In the genomic region with DNA sequence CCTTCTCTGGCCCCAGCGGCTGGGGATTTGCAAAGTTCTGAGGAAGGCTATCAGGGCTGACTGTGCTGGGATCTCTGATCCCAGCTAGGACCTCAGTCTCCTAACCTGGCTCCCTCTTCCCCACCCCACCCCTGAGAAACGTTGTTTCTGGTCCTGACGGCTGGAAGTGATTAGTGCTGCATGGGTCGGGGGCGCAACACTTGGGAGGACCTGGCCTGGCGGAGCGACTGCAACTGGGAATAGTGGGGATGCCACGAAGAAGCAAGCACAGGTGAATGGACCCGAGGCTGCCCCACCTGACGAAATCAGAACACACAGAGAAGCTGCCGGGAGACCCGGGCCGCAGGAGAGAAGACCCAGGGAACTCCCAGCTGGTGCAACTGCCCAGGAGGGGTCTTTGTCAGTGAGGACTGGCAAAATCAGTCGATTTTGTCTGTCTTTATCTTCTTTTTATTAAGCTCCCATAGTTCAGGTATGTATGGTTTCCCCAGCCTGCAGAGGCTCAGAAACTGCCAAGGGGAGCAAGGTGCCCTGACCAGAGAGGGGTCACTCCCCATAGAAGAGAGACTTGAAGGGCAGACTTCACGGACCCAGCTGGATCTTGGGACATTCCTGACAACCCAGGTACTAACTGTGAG, we compare ENCODE assay signal across 17 cellular contexts. TPM values are rescaled to one million over a fixed set of nuclear protein-coding genes. Genes with fewer than 3 reads are reported as not detected.
DNase-seq lines count a peak whose midpoint lies in the region; ATAC-seq, FAIRE-seq and TF ChIP-seq lines count a peak whose summit lies in the region.
"Had no signal": no experiment of that assay in that cellular context is flagged by ENCODE, and none has a peak within 500 bp of the region (broad histone marks: within the 10 kb centered on the region; RNA-seq: fewer than 3 reads in every experiment).

No MANE protein-coding gene starts in this region.

- H3K9me3 Mint-ChIP-seq in astrocyte (ENCODE audit: unreplicated experiment), result no peaks in the 10 kb centered on the region
- H3K9me3 Mint-ChIP-seq in type B pancreatic cell, result no peaks in the 10 kb centered on the region

- no peak overlapping the region for H2BK5ac ChIP-seq in mesendoderm (ENCODE audit: low read length)
- H2BK5ac ChIP-seq in trophoblast cell (ENCODE audit: low read depth, low read length, poor library complexity), result no peak overlapping the region

- DNase-seq in cardiac muscle cell (ENCODE audit: low read depth in 1 of 2, low spot score in 1 of 2), result no peak
- no peak for DNase-seq in left ventricle myocardium superior
- no peak for DNase-seq in astrocyte (ENCODE audit: low read depth)
- DNase-seq in mesendoderm, result no peak
- DNase-seq in type B pancreatic cell (ENCODE audit: extremely low spot score, unreplicated experiment), result no peak
- DNase-seq in small intestine, result no peak
- no peak for DNase-seq in cortex of kidney (lab: John Stamatoyannopoulos, UW)
- no peak for DNase-seq in trophoblast cell
- DNase-seq: activated CD8-positive, alpha-beta memory T cell treated with anti-CD3 and anti-CD28 coated beads, Interleukin-2, amount 50 U/mL, for 4 hours; AML-193; amygdala; GOT3; NCI-H1092 treated with DMSO at 0.1 percent for 48 hours; NCI-H446 had no signal

- peaks cover 9% of the 10 kb centered on the region for H3K36me3 Mint-ChIP-seq in astrocyte (ENCODE audit: low read depth, unreplicated experiment)
- H3K36me3 Mint-ChIP-seq in type B pancreatic cell, result peaks cover 16% of the 10 kb centered on the region

- H2AK5ac ChIP-seq in mesendoderm (ENCODE audit: low read length), result no peak overlapping the region
- H2AK5ac ChIP-seq in trophoblast cell (ENCODE audit: low read length), result no peak overlapping the region

- H3K4me1 Mint-ChIP-seq in astrocyte (ENCODE audit: low read depth, unreplicated experiment), result peaks cover 17% of the 10 kb centered on the region
- H3K4me1 Mint-ChIP-seq in type B pancreatic cell (ENCODE audit: unreplicated experiment), result peaks cover 37% of the 10 kb centered on the region

- H2BK120ac ChIP-seq in mesendoderm (ENCODE audit: low read depth, low read length), result no peak overlapping the region
- no peak overlapping the region for H2BK120ac ChIP-seq in trophoblast cell (ENCODE audit: insufficient read depth, low read length, poor library complexity)

- no peak overlapping the region for H2BK12ac ChIP-seq in trophoblast cell (ENCODE audit: low read length)

- H3K27me3 ChIP-seq in cardiac muscle cell (peaks cover 100% of the 10 kb centered on the region), astrocyte (ENCODE audit: insufficient read depth, low read length) (peaks cover 42% of the 10 kb centered on the region), mesendoderm (ENCODE audit: insufficient read depth, low read length, poor library complexity) (peaks cover 79% of the 10 kb centered on the region), small intestine (ENCODE audit: control insufficient read depth in 2 of 2, insufficient read depth in 2 of 2, low read length in 2 of 2) (no peaks in the 10 kb centered on the region), trophoblast cell (ENCODE audit: insufficient read depth, low read length) (peaks cover 67% of the 10 kb centered on the region)

- H3K4me1 ChIP-seq in cardiac muscle cell (ENCODE audit: low read depth) (peaks cover 17% of the 10 kb centered on the region), astrocyte (ENCODE audit: insufficient read depth, low read length) (peaks cover 40% of the 10 kb centered on the region), mesendoderm (ENCODE audit: control insufficient read depth, low read depth, low read length) (peaks cover 3% of the 10 kb centered on the region), small intestine (ENCODE audit: control insufficient read depth in 2 of 2, insufficient read depth in 1 of 2, low read depth in 1 of 2, low read length in 1 of 2) (no peaks in the 10 kb centered on the region), trophoblast cell (ENCODE audit: control insufficient read depth in 1 of 2, insufficient read depth in 2 of 2, low read length in 2 of 2) (peaks cover 29% of the 10 kb centered on the region in 2 experiments)

- H3K9me3 ChIP-seq in cardiac muscle cell (ENCODE audit: low read depth) (no peaks in the 10 kb centered on the region), astrocyte (ENCODE audit: insufficient read depth, low read depth, low read length) (no peaks in the 10 kb centered on the region), small intestine (ENCODE audit: control insufficient read depth, low read depth) (no peaks in the 10 kb centered on the region), trophoblast cell (ENCODE audit: insufficient read depth, low read depth, low read length) (peaks cover 2% of the 10 kb centered on the region)
- H3K9me3 ChIP-seq: pancreas had no signal

- H3K4me2 ChIP-seq in astrocyte (ENCODE audit: low read length) (peak overlapping the region; percentile 85), mesendoderm (ENCODE audit: low read length) (no peak overlapping the region), trophoblast cell (ENCODE audit: low read length) (no peak overlapping the region)

- H3K36me3 ChIP-seq in cardiac muscle cell (no peaks in the 10 kb centered on the region), astrocyte (ENCODE audit: insufficient read depth, low read length) (peaks cover 4% of the 10 kb centered on the region), mesendoderm (ENCODE audit: control insufficient read depth, insufficient read depth, low read length) (no peaks in the 10 kb centered on the region), small intestine (ENCODE audit: control insufficient read depth in 2 of 2, insufficient read depth in 2 of 2, low read length in 2 of 2) (no peaks in the 10 kb centered on the region), trophoblast cell (ENCODE audit: control insufficient read depth in 1 of 2, insufficient read depth in 2 of 2, low read length in 2 of 2) (peaks cover 0 to under 1% of the 10 kb centered on the region in 2 experiments)
- H3K36me3 ChIP-seq: pancreas had no signal

- H3K14ac ChIP-seq in trophoblast cell (ENCODE audit: low read length), result no peak overlapping the region

- H3K27me3 Mint-ChIP-seq in astrocyte (ENCODE audit: low read depth, unreplicated experiment), result peaks cover 68% of the 10 kb centered on the region
- peaks cover 94% of the 10 kb centered on the region for H3K27me3 Mint-ChIP-seq in type B pancreatic cell

- peaks cover 5% of the 10 kb centered on the region for H3K79me2 ChIP-seq in astrocyte (ENCODE audit: insufficient read depth, low read length)
- no peaks in the 10 kb centered on the region for H3K79me2 ChIP-seq in mesendoderm (ENCODE audit: control insufficient read depth, insufficient read depth, low read length)
- peaks cover 8% of the 10 kb centered on the region for H3K79me2 ChIP-seq in trophoblast cell (ENCODE audit: control insufficient read depth, insufficient read depth, low read length, poor library complexity)

- H4K8ac ChIP-seq in mesendoderm (ENCODE audit: low read depth, low read length) (no peak overlapping the region), trophoblast cell (ENCODE audit: low read depth, low read length) (no peak overlapping the region)

- no peaks in the 10 kb centered on the region for H3K79me1 ChIP-seq in mesendoderm (ENCODE audit: low read length)
- peaks cover 19% of the 10 kb centered on the region for H3K79me1 ChIP-seq in trophoblast cell (ENCODE audit: low read length)

- H4K20me1 ChIP-seq in astrocyte (ENCODE audit: insufficient read depth, low read length), result no peaks in the 10 kb centered on the region

- no peak overlapping the region for H3K56ac ChIP-seq in mesendoderm (ENCODE audit: low read length)

- H3K27ac Mint-ChIP-seq in astrocyte (ENCODE audit: unreplicated experiment) (no peak overlapping the region), type B pancreatic cell (no peak overlapping the region)

- H3K23ac ChIP-seq in mesendoderm (ENCODE audit: low read length) (peak overlapping the region; percentile 52), trophoblast cell (ENCODE audit: low read length) (no peak overlapping the region)

- H4K91ac ChIP-seq in trophoblast cell (ENCODE audit: low read depth, low read length), result no peak overlapping the region

- H2BK15ac ChIP-seq in mesendoderm (replicated peaks; ENCODE audit: low read depth), result no peak overlapping the region

- FAIRE-seq in astrocyte (lab: Jason Lieb, UNC), result no peak
- FAIRE-seq in small intestine (lab: Jason Lieb, UNC), result no peak
- FAIRE-seq: frontal cortex, pancreas had no signal

- no peak overlapping the region for H4K5ac ChIP-seq in mesendoderm (ENCODE audit: low read length)

- no peak overlapping the region for H4K12ac ChIP-seq in trophoblast cell (ENCODE audit: low read depth, low read length)

- H3K27ac ChIP-seq in cardiac muscle cell (no peak overlapping the region), astrocyte (ENCODE audit: low read depth, low read length) (no peak overlapping the region), mesendoderm (ENCODE audit: low read depth, low read length) (no peak overlapping the region), small intestine (ENCODE audit: low read depth in 1 of 2, low read length in 1 of 2) (no peak overlapping the region), trophoblast cell (ENCODE audit: low read depth, low read length) (no peak overlapping the region)
- H3K27ac ChIP-seq: pancreas had no signal

- H2AFZ ChIP-seq in astrocyte (ENCODE audit: low read depth, low read length) (no peak overlapping the region), trophoblast cell (ENCODE audit: insufficient read depth, low read length, poor library complexity) (no peak overlapping the region)

- H3K18ac ChIP-seq in mesendoderm (ENCODE audit: low read length) (no peak overlapping the region), trophoblast cell (ENCODE audit: low read length) (no peak overlapping the region)

- H3K4me3 ChIP-seq in cardiac muscle cell (peak overlapping the region; percentile 28), astrocyte (ENCODE audit: insufficient read depth, low read depth, low read length) (peak overlapping the region; percentile 5), mesendoderm (ENCODE audit: low read length) (no peak overlapping the region), small intestine (ENCODE audit: low read depth in 1 of 2, low read length in 2 of 2) (peak overlapping the region in 1 of 2 donors; percentile 59), trophoblast cell (ENCODE audit: low read depth, low read length) (no peak overlapping the region)

- no peak for ATAC-seq in left ventricle myocardium superior
- ATAC-seq: pancreas had no signal

- H3K4me3 Mint-ChIP-seq in astrocyte (ENCODE audit: unreplicated experiment), result no peak overlapping the region
- H3K4me3 Mint-ChIP-seq in type B pancreatic cell, result peak overlapping the region; percentile 73

- H3K4ac ChIP-seq in mesendoderm (ENCODE audit: low read depth, low read length), result no peak overlapping the region
- no peak overlapping the region for H3K4ac ChIP-seq in trophoblast cell (ENCODE audit: low read depth, low read length)

- intact Hi-C loops in left ventricle myocardium superior (cut with micrococcal nuclease), result loop anchor here (5.0 kb wide), 1 partner anchor 87 kb away; no protein-coding TSS in a partner anchor

- TF ChIP-seq CTCF in cardiac muscle cell (IDR thresholded peaks at IDR 0.05; ENCODE audit: low read depth, low read length) (no peak), astrocyte (IDR thresholded peaks at IDR 0.05; ENCODE audit: insufficient read depth, low read depth, low read length) (no peak), type B pancreatic cell (conservative IDR thresholded peaks at IDR 0.05) (no peak)

- no peak overlapping the region for H3K9ac ChIP-seq in astrocyte (ENCODE audit: low read length)
- H3K9ac ChIP-seq in mesendoderm (ENCODE audit: low read length), result no peak overlapping the region
- H3K9ac ChIP-seq in trophoblast cell (ENCODE audit: low read length), result no peak overlapping the region

- WGBS in mesendoderm (ENCODE audit: extremely low coverage, insufficient coverage, low lambda C conversion rate), result no CpG with 5 or more reads among the region's 15 CpGs
- 38 to 52% (median 47%) methylated on average over 15 of the region's 15 CpGs for WGBS in small intestine, 3 donors
- no CpG with 5 or more reads among the region's 15 CpGs for WGBS in trophoblast cell (ENCODE audit: extremely low coverage, insufficient coverage, insufficient read length)

RNA-seq across cellular contexts. Expression of gene LBX2, which starts 0.7 kb away (rescaled TPM):
- total RNA-seq in cardiac muscle cell (0.49 and 0.80 TPM in 2 replicates), left ventricle myocardium superior (0.52 TPM), astrocyte (0.89 and 1.0 TPM in 2 replicates), type B pancreatic cell (ENCODE audit: low replicate concordance) (1.5 and 2.8 TPM in 2 replicates)
- polyA plus RNA-seq in cardiac muscle cell (1.7 TPM in 1 of 2 replicates, not detected in the other), small intestine (1 to 10 TPM; 2.3 to 5.8 (median 4.9) TPM)
- not detected for polyA plus RNA-seq in mesendoderm (2013, experiment 1 of 2)
- not detected for polyA plus RNA-seq in mesendoderm (2013, experiment 2 of 2)
- polyA plus RNA-seq in trophoblast cell (2013), result 0.58 and 0.68 TPM in 2 replicates
- total RNA-seq: frontal cortex had no signal

RNA-seq across cellular contexts. Expression of gene PCGF1, which starts 7.4 kb away (rescaled TPM):
- total RNA-seq in cardiac muscle cell, result 7.8 and 10.9 TPM in 2 replicates
- polyA plus RNA-seq in cardiac muscle cell, result 14.2 and 18.9 TPM in 2 replicates
- 26.8 TPM for total RNA-seq in left ventricle myocardium superior
- 17.8 and 17.9 TPM in 2 replicates for total RNA-seq in astrocyte
- 10.7 TPM for polyA plus RNA-seq in mesendoderm (2013, experiment 1 of 2)
- polyA plus RNA-seq in mesendoderm (2013, experiment 2 of 2), result 9.5 TPM
- total RNA-seq in type B pancreatic cell (ENCODE audit: low replicate concordance), result 30.1 and 32.8 TPM in 2 replicates
- 10 to 100 TPM; 13.2 to 21.0 (median 16.6) TPM for polyA plus RNA-seq in small intestine
- 11.2 and 11.5 TPM in 2 replicates for polyA plus RNA-seq in trophoblast cell (2013)

RNA-seq across cellular contexts. Expression of gene TLX2, which starts 14.2 kb away (rescaled TPM):
- 0.06 TPM in 1 of 2 replicates, not detected in the other for total RNA-seq in cardiac muscle cell
- not detected in 2 replicates for polyA plus RNA-seq in cardiac muscle cell
- total RNA-seq in left ventricle myocardium superior, result not detected
- total RNA-seq in astrocyte, result not detected in 2 replicates
- polyA plus RNA-seq in mesendoderm (2013, experiment 1 of 2), result 0.01 TPM
- polyA plus RNA-seq in mesendoderm (2013, experiment 2 of 2), result 0.06 TPM
- 0.67 and 2.9 TPM in 2 replicates for total RNA-seq in type B pancreatic cell (ENCODE audit: low replicate concordance)
- polyA plus RNA-seq in small intestine, result 1 to 10 TPM in 1 of 3 donors, not detected in 2; 5.4 TPM
- polyA plus RNA-seq in trophoblast cell (2013), result not detected in 2 replicates
- total RNA-seq: dermis microvascular lymphatic vessel endothelial cell, frontal cortex, pancreas had no signal

RNA-seq across cellular contexts. Expression of gene TTC31, which starts 17.2 kb away (rescaled TPM):
- 16.8 and 32.9 TPM in 2 replicates for total RNA-seq in cardiac muscle cell
- polyA plus RNA-seq in cardiac muscle cell, result 23.0 and 29.1 TPM in 2 replicates
- 9.4 TPM for total RNA-seq in left ventricle myocardium superior
- total RNA-seq in astrocyte, result 12.0 and 14.1 TPM in 2 replicates
- polyA plus RNA-seq in mesendoderm (2013, experiment 1 of 2), result 14.8 TPM
- 14.5 TPM for polyA plus RNA-seq in mesendoderm (2013, experiment 2 of 2)
- 21.1 and 27.5 TPM in 2 replicates for total RNA-seq in type B pancreatic cell (ENCODE audit: low replicate concordance)
- polyA plus RNA-seq in small intestine, result 10 to 100 TPM; 20.1 to 30.4 (median 23.8) TPM
- 11.1 and 11.2 TPM in 2 replicates for polyA plus RNA-seq in trophoblast cell (2013)

RNA-seq across cellular contexts. Expression of gene CCDC142, which starts 17.3 kb away (rescaled TPM):
- 18.1 and 33.5 TPM in 2 replicates for total RNA-seq in cardiac muscle cell
- polyA plus RNA-seq in cardiac muscle cell, result 16.8 and 23.4 TPM in 2 replicates
- total RNA-seq in left ventricle myocardium superior, result 6.6 TPM
- 10.6 and 11.2 TPM in 2 replicates for total RNA-seq in astrocyte
- polyA plus RNA-seq in mesendoderm (2013, experiment 1 of 2), result 2.9 TPM
- 3.1 TPM for polyA plus RNA-seq in mesendoderm (2013, experiment 2 of 2)
- 18.0 and 30.1 TPM in 2 replicates for total RNA-seq in type B pancreatic cell (ENCODE audit: low replicate concordance)
- 10 to 100 TPM in 1 of 3 donors, 1 to 10 TPM in 2; 4.1 to 10.0 (median 6.7) TPM for polyA plus RNA-seq in small intestine
- 6.1 and 6.2 TPM in 2 replicates for polyA plus RNA-seq in trophoblast cell (2013)

Comparison
In these comparisons a context has a peak if more than half of its experiments do, and no peak if none do; other contexts are left out.
1. H3K4me3 ChIP-seq: peak in cardiac muscle cell (single experiment) and astrocyte (single experiment); none in mesendoderm (single experiment) and trophoblast cell (single experiment).